ENCODE assay signal across 8 cellular contexts in the genomic region with DNA sequence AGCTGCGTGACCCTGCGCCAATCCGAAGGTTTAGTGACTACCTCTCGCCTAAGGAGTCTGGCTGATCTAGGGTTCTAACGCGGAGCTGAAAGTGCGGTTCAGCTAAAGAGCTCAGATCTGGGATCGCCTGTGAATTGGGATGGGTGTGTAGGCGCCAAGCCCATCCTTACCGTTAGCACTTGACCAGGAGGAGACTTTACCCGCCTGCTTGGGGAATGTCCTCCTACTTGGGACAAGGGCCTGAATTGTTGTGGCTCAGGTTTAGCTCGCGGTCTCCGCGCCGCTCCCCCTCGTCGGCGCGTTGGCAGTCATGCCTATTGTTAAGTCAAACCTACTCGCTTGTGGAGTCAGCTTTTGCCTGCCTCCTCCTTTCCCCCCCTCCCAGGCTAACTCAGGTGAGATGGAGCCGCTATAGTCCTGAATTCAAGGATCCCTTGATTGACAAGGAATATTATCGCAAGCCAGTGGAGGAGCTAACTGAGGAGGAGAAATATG. TPM values are rescaled to one million over a fixed set of nuclear protein-coding genes. Genes with fewer than 3 reads are reported as not detected.
A peak's percentile ranks its signal among the peaks of the same experiment; 100 is the strongest.
DNase-seq lines count a peak whose midpoint lies in the region; ATAC-seq and TF ChIP-seq lines count a peak whose summit lies in the region.

No MANE protein-coding gene starts in this region.

- H3K9me3 ChIP-seq in HUES6 (ENCODE audit: control insufficient read depth, insufficient read depth, low read depth, low read length) (no peaks in the 10 kb centered on the region), lung (ENCODE audit: control insufficient read depth in 2 of 2, insufficient read depth in 1 of 2, low read length in 1 of 2) (no peaks in the 10 kb centered on the region)

- ATAC-seq in lung (ENCODE audit: insufficient read depth, low FRiP score) (no peak), HG03280 (IDR thresholded peaks at IDR 0.05; ENCODE audit: unreplicated experiment) (no peak)

- WGBS in lung, 2 donors = 1 to 2% methylated on average over 23 of the region's 23 CpGs
- 1% methylated on average over 23 of the region's 23 CpGs for whole genome bisulfite sequencing in urinary bladder

- peaks cover 56% of the 10 kb centered on the region for H3K4me1 Mint-ChIP-seq in brain

- H3K27ac Mint-ChIP-seq in brain = peak overlapping the region; percentile 100

- H3K27me3 ChIP-seq in HUES6 (ENCODE audit: control insufficient read depth, insufficient read depth, low read length) = no peaks in the 10 kb centered on the region
- no peaks in the 10 kb centered on the region for H3K27me3 ChIP-seq in lung (ENCODE audit: control insufficient read depth, insufficient read depth)

- peak overlapping the region; percentile 94 to 99 (median 99) for H3K4me3 Mint-ChIP-seq in brain

- peaks cover 15% of the 10 kb centered on the region for H3K27me3 Mint-ChIP-seq in brain

- peaks cover 34% of the 10 kb centered on the region for H3K36me3 Mint-ChIP-seq in brain

- peak overlapping the region; percentile 99 for H3K9ac ChIP-seq in HUES6 (ENCODE audit: low read length)

- TF ChIP-seq CTCF in brain (conservative IDR thresholded peaks at IDR 0.05) = no peak
- TF ChIP-seq CTCF in lung (IDR thresholded peaks at IDR 0.05; ENCODE audit: control extremely low read depth, extremely low read depth) = no peak

- H3K36me3 ChIP-seq in HUES6 (ENCODE audit: control insufficient read depth, insufficient read depth, low read length) = peaks cover 36% of the 10 kb centered on the region
- H3K36me3 ChIP-seq in lung (ENCODE audit: control insufficient read depth in 2 of 2, insufficient read depth in 2 of 2, low read length in 2 of 2) = peaks cover 7 to 26% of the 10 kb centered on the region in 2 donors
- peaks cover 5% of the 10 kb centered on the region for H3K36me3 ChIP-seq in urinary bladder (ENCODE audit: insufficient read depth)

- H3K9me3 Mint-ChIP-seq in brain = no peaks in the 10 kb centered on the region

- H3K4me1 ChIP-seq in HUES6 (ENCODE audit: control insufficient read depth, insufficient read depth, low read length) (peaks cover 14% of the 10 kb centered on the region), lung (ENCODE audit: control insufficient read depth in 2 of 2, insufficient read depth in 2 of 2, low read length in 2 of 2) (peaks cover 7 to 15% of the 10 kb centered on the region in 2 donors), urinary bladder (ENCODE audit: insufficient read depth) (peaks cover 2% of the 10 kb centered on the region)

- peak; percentile 66 for DNase-seq in ELR (ENCODE audit: low read depth)
- DNase-seq in lung (ENCODE audit: low spot score) = no peak
- no peak for DNase-seq in HCEC 1CT
- DNase-seq in 8988T = no peak

- H3K4me3 ChIP-seq in HUES6 (ENCODE audit: low read depth, low read length) (peak overlapping the region; percentile 96), lung (peak overlapping the region; percentile 88), urinary bladder (ENCODE audit: low read depth, low read length) (peak overlapping the region; percentile 88)

- peak overlapping the region; percentile 98 for H3K27ac ChIP-seq in HUES6 (ENCODE audit: low read depth, low read length)
- peak overlapping the region; percentile 81 to 97 for H3K27ac ChIP-seq in lung (ENCODE audit: low read depth in 1 of 2, low read length in 1 of 2)
- peak overlapping the region; percentile 82 for H3K27ac ChIP-seq in urinary bladder (ENCODE audit: low read depth)

RNA-seq across cellular contexts. Expression of a gene that starts 0.5 kb away (rescaled TPM):
- polyA plus RNA-seq in brain (ENCODE audit: insufficient read depth, low read depth, low replicate concordance) = 64.9 TPM
- 10 to 100 TPM; 40.0 to 54.6 TPM for total RNA-seq in lung
- polyA plus RNA-seq in lung = 10 to 100 TPM; 46.9 to 61.7 TPM
- total RNA-seq in urinary bladder = 27.0 TPM
- polyA plus RNA-seq in urinary bladder = 51.8 TPM

RNA-seq across cellular contexts. Expression of a gene that starts 0.8 kb away (rescaled TPM):
- polyA plus RNA-seq in brain (ENCODE audit: insufficient read depth, low read depth, low replicate concordance) (25.2 TPM), lung (10 to 100 TPM; 26.4 to 35.9 TPM), urinary bladder (29.7 TPM)
- total RNA-seq in lung (10 to 100 TPM; 22.8 to 42.4 TPM), urinary bladder (15.5 TPM)

RNA-seq across cellular contexts. Expression of a gene that starts 8.9 kb away (rescaled TPM):
- polyA plus RNA-seq in brain (ENCODE audit: insufficient read depth, low read depth, low replicate concordance) = 47.6 TPM
- total RNA-seq in lung = 10 to 100 TPM in 1 of 2 donors, 1 to 10 TPM in 1; 9.7 to 32.8 TPM
- 10 to 100 TPM; 13.2 to 34.8 TPM for polyA plus RNA-seq in lung
- 9.0 TPM for total RNA-seq in urinary bladder
- polyA plus RNA-seq in urinary bladder = 42.9 TPM

RNA-seq across cellular contexts. Expression of a gene that starts 27.1 kb away (rescaled TPM):
- 22.0 TPM for polyA plus RNA-seq in brain (ENCODE audit: insufficient read depth, low read depth, low replicate concordance)
- 10 to 100 TPM in 1 of 2 donors, 1 to 10 TPM in 1; 9.8 to 27.4 TPM for total RNA-seq in lung
- polyA plus RNA-seq in lung = 10 to 100 TPM; 22.2 to 25.7 TPM
- 5.2 TPM for total RNA-seq in urinary bladder
- 10.1 TPM for polyA plus RNA-seq in urinary bladder

RNA-seq across cellular contexts. Expression of a gene that starts 56.7 kb away (rescaled TPM):
- polyA plus RNA-seq in brain (ENCODE audit: insufficient read depth, low read depth, low replicate concordance) (42.5 TPM), lung (10 to 100 TPM; 40.4 to 45.8 TPM), urinary bladder (40.2 TPM)
- total RNA-seq in lung (10 to 100 TPM; 46.4 to 69.5 TPM), urinary bladder (36.6 TPM)
